Comparison of ENCODE assay signal across 1 cellular context in genomic region chr3:169781209-169781855, GRCh38.
TF ChIP-seq lines count a peak whose summit lies in the region.

No MANE protein-coding gene starts in this region.

TF ChIP-seq in K562, 482 proteins besides CTCF, POLR2A, EP300 and RAD21 (continued from another document and continues in another):
- TF ChIP-seq, protein P1, sequence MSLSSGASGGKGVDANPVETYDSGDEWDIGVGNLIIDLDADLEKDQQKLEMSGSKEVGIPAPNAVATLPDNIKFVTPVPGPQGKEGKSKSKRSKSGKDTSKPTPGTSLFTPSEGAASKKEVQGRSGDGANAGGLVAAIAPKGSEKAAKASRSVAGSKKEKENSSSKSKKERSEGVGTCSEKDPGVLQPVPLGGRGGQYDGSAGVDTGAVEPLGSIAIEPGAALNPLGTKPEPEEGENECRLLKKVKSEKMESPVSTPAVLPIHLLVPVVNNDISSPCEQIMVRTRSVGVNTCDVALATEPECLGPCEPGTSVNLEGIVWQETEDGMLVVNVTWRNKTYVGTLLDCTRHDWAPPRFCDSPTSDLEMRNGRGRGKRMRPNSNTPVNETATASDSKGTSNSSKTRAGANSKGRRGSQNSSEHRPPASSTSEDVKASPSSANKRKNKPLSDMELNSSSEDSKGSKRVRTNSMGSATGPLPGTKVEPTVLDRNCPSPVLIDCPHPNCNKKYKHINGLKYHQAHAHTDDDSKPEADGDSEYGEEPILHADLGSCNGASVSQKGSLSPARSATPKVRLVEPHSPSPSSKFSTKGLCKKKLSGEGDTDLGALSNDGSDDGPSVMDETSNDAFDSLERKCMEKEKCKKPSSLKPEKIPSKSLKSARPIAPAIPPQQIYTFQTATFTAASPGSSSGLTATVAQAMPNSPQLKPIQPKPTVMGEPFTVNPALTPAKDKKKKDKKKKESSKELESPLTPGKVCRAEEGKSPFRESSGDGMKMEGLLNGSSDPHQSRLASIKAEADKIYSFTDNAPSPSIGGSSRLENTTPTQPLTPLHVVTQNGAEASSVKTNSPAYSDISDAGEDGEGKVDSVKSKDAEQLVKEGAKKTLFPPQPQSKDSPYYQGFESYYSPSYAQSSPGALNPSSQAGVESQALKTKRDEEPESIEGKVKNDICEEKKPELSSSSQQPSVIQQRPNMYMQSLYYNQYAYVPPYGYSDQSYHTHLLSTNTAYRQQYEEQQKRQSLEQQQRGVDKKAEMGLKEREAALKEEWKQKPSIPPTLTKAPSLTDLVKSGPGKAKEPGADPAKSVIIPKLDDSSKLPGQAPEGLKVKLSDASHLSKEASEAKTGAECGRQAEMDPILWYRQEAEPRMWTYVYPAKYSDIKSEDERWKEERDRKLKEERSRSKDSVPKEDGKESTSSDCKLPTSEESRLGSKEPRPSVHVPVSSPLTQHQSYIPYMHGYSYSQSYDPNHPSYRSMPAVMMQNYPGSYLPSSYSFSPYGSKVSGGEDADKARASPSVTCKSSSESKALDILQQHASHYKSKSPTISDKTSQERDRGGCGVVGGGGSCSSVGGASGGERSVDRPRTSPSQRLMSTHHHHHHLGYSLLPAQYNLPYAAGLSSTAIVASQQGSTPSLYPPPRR (CRISPR knock-in tag; IDR thresholded peaks at IDR 0.05; ENCODE audit: borderline replicate concordance): no peak
- peak; percentile 85 for TF ChIP-seq NFE2 (IDR thresholded peaks at IDR 0.05; ENCODE audit: low read depth)
- TF ChIP-seq, protein P2, sequence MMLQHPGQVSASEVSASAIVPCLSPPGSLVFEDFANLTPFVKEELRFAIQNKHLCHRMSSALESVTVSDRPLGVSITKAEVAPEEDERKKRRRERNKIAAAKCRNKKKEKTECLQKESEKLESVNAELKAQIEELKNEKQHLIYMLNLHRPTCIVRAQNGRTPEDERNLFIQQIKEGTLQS (IDR thresholded peaks at IDR 0.05): peak; percentile 44; the same call in 1 of the 2 replicates
- TF ChIP-seq, protein P2 (CRISPR knock-in tag; conservative IDR thresholded peaks at IDR 0.05): no peak
- peak in 1 of 2 experiments; percentile 91; a peak in 2 of 4 replicates for TF ChIP-seq RCOR1 (IDR thresholded peaks at IDR 0.05; ENCODE audit: borderline replicate concordance in 1 of 2, low read depth in 2 of 2, low read length in 2 of 2)
- no peak for TF ChIP-seq TAF9B (IDR thresholded peaks at IDR 0.05; ENCODE audit: partially characterized antibody)
- TF ChIP-seq ZEB2 (IDR thresholded peaks at IDR 0.05): peak; percentile 53; the same call in 1 of the 2 replicates
- TF ChIP-seq, protein P3, sequence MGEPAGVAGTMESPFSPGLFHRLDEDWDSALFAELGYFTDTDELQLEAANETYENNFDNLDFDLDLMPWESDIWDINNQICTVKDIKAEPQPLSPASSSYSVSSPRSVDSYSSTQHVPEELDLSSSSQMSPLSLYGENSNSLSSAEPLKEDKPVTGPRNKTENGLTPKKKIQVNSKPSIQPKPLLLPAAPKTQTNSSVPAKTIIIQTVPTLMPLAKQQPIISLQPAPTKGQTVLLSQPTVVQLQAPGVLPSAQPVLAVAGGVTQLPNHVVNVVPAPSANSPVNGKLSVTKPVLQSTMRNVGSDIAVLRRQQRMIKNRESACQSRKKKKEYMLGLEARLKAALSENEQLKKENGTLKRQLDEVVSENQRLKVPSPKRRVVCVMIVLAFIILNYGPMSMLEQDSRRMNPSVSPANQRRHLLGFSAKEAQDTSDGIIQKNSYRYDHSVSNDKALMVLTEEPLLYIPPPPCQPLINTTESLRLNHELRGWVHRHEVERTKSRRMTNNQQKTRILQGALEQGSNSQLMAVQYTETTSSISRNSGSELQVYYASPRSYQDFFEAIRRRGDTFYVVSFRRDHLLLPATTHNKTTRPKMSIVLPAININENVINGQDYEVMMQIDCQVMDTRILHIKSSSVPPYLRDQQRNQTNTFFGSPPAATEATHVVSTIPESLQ (CRISPR knock-in tag; IDR thresholded peaks at IDR 0.05): no peak
- no peak for TF ChIP-seq NR2C1 (IDR thresholded peaks at IDR 0.05)
- TF ChIP-seq NR2C1 (tag; IDR thresholded peaks at IDR 0.05): peak; percentile 54; the same call in 1 of the 2 replicates
- TF ChIP-seq TEAD2 (tag; IDR thresholded peaks at IDR 0.05): no peak
- no peak for TF ChIP-seq FOXK2 (conservative IDR thresholded peaks at IDR 0.05 in 1 of 2, IDR thresholded peaks at IDR 0.05 in 1 of 2; ENCODE audit: low read depth in 2 of 2)
- 0 out of 2 replicates have a peak, but pooled peaks have one; percentile 39 for TF ChIP-seq ZNF592 (IDR thresholded peaks at IDR 0.05)
- no peak for TF ChIP-seq SRSF7 (optimal IDR thresholded peaks at IDR 0.05; ENCODE audit: low read depth, low read length)
- TF ChIP-seq JUNB (CRISPR knock-in tag; conservative IDR thresholded peaks at IDR 0.05): no peak
- TF ChIP-seq ETV1 (tag; conservative IDR thresholded peaks at IDR 0.05; ENCODE audit: low read depth): no peak
- TF ChIP-seq CEBPG (CRISPR knock-in tag; IDR thresholded peaks at IDR 0.05): no peak
- TF ChIP-seq CEBPG (tag; conservative IDR thresholded peaks at IDR 0.05 in 1 of 2, IDR thresholded peaks at IDR 0.05 in 1 of 2): peak; percentile 7 to 30; a peak in 1 of 4 replicates
- peak in 1 of 2 experiments; percentile 60; a peak in 2 of 4 replicates for TF ChIP-seq HDAC1 (IDR thresholded peaks at IDR 0.05)
- TF ChIP-seq KAT8 (IDR thresholded peaks at IDR 0.05; ENCODE audit: low read depth): no peak
- TF ChIP-seq NONO (IDR thresholded peaks at IDR 0.05; ENCODE audit: low read depth in 2 of 2, low read length in 1 of 2): no peak
- no peak for TF ChIP-seq ZNF561 (CRISPR knock-in tag; conservative IDR thresholded peaks at IDR 0.05)
- TF ChIP-seq NR3C1 (CRISPR knock-in tag; IDR thresholded peaks at IDR 0.05): no peak
- TF ChIP-seq, protein P4, sequence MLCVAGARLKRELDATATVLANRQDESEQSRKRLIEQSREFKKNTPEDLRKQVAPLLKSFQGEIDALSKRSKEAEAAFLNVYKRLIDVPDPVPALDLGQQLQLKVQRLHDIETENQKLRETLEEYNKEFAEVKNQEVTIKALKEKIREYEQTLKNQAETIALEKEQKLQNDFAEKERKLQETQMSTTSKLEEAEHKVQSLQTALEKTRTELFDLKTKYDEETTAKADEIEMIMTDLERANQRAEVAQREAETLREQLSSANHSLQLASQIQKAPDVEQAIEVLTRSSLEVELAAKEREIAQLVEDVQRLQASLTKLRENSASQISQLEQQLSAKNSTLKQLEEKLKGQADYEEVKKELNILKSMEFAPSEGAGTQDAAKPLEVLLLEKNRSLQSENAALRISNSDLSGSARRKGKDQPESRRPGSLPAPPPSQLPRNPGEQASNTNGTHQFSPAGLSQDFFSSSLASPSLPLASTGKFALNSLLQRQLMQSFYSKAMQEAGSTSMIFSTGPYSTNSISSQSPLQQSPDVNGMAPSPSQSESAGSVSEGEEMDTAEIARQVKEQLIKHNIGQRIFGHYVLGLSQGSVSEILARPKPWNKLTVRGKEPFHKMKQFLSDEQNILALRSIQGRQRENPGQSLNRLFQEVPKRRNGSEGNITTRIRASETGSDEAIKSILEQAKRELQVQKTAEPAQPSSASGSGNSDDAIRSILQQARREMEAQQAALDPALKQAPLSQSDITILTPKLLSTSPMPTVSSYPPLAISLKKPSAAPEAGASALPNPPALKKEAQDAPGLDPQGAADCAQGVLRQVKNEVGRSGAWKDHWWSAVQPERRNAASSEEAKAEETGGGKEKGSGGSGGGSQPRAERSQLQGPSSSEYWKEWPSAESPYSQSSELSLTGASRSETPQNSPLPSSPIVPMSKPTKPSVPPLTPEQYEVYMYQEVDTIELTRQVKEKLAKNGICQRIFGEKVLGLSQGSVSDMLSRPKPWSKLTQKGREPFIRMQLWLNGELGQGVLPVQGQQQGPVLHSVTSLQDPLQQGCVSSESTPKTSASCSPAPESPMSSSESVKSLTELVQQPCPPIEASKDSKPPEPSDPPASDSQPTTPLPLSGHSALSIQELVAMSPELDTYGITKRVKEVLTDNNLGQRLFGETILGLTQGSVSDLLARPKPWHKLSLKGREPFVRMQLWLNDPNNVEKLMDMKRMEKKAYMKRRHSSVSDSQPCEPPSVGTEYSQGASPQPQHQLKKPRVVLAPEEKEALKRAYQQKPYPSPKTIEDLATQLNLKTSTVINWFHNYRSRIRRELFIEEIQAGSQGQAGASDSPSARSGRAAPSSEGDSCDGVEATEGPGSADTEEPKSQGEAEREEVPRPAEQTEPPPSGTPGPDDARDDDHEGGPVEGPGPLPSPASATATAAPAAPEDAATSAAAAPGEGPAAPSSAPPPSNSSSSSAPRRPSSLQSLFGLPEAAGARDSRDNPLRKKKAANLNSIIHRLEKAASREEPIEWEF (CRISPR knock-in tag; IDR thresholded peaks at IDR 0.05): 0 out of 2 replicates have a peak, but pooled peaks have one; percentile 24
- 0 out of 2 replicates have a peak, but pooled peaks have one; percentile 32 for TF ChIP-seq ZNF239 (CRISPR knock-in tag; IDR thresholded peaks at IDR 0.05)
- TF ChIP-seq MAZ (CRISPR knock-in tag; conservative IDR thresholded peaks at IDR 0.05 in 1 of 2, IDR thresholded peaks at IDR 0.05 in 1 of 2): no peak
- TF ChIP-seq GATAD2A (IDR thresholded peaks at IDR 0.05): no peak
- TF ChIP-seq FUS (optimal IDR thresholded peaks at IDR 0.05; ENCODE audit: low read depth, low read length): no peak
- TF ChIP-seq BRD9 (IDR thresholded peaks at IDR 0.05; ENCODE audit: low read depth, partially characterized antibody): no peak
- peak; percentile 80 for TF ChIP-seq MAFG (tag; conservative IDR thresholded peaks at IDR 0.05)
- no peak for TF ChIP-seq HMGN3 (IDR thresholded peaks at IDR 0.05; ENCODE audit: borderline replicate concordance, extremely low read depth, insufficient read length, low read depth, low read length)
- peak; percentile 92 for TF ChIP-seq DPF2 (IDR thresholded peaks at IDR 0.05)
- TF ChIP-seq, protein P5, sequence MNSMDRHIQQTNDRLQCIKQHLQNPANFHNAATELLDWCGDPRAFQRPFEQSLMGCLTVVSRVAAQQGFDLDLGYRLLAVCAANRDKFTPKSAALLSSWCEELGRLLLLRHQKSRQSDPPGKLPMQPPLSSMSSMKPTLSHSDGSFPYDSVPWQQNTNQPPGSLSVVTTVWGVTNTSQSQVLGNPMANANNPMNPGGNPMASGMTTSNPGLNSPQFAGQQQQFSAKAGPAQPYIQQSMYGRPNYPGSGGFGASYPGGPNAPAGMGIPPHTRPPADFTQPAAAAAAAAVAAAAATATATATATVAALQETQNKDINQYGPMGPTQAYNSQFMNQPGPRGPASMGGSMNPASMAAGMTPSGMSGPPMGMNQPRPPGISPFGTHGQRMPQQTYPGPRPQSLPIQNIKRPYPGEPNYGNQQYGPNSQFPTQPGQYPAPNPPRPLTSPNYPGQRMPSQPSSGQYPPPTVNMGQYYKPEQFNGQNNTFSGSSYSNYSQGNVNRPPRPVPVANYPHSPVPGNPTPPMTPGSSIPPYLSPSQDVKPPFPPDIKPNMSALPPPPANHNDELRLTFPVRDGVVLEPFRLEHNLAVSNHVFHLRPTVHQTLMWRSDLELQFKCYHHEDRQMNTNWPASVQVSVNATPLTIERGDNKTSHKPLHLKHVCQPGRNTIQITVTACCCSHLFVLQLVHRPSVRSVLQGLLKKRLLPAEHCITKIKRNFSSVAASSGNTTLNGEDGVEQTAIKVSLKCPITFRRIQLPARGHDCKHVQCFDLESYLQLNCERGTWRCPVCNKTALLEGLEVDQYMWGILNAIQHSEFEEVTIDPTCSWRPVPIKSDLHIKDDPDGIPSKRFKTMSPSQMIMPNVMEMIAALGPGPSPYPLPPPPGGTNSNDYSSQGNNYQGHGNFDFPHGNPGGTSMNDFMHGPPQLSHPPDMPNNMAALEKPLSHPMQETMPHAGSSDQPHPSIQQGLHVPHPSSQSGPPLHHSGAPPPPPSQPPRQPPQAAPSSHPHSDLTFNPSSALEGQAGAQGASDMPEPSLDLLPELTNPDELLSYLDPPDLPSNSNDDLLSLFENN (IDR thresholded peaks at IDR 0.05; ENCODE audit: low read depth in 2 of 2, low read length in 2 of 2): no peak
- TF ChIP-seq ZBED1 (IDR thresholded peaks at IDR 0.05): no peak
- no peak for TF ChIP-seq ZNF408 (CRISPR knock-in tag; IDR thresholded peaks at IDR 0.05; ENCODE audit: low read depth)
- TF ChIP-seq RBM14 (IDR thresholded peaks at IDR 0.05; ENCODE audit: borderline replicate concordance, insufficient read depth, low read depth, low read length): no peak
- no peak for TF ChIP-seq ZNF282 (CRISPR knock-in tag; IDR thresholded peaks at IDR 0.05)
- TF ChIP-seq SMAD4 (CRISPR knock-in tag; conservative IDR thresholded peaks at IDR 0.05): no peak; the same call in 1 of the 2 replicates
- no peak for TF ChIP-seq SMAD3 (CRISPR knock-in tag; conservative IDR thresholded peaks at IDR 0.05)
- TF ChIP-seq HES1 (IDR thresholded peaks at IDR 0.05; ENCODE audit: low read depth): no peak
- TF ChIP-seq PRPF4 (IDR thresholded peaks at IDR 0.05; ENCODE audit: insufficient read depth, low read depth, low read length, poor library complexity, severe bottlenecking): no peak
- no peak for TF ChIP-seq BCOR (IDR thresholded peaks at IDR 0.05)
- no peak for TF ChIP-seq CREBBP (IDR thresholded peaks at IDR 0.05; ENCODE audit: low read depth, low read length)
